In genomic region chr6:53281518-53282215, GRCh38 we compare ENCODE assay signal across 11 cellular contexts.
DNase-seq lines count a peak whose midpoint lies in the region; ATAC-seq and TF ChIP-seq lines count a peak whose summit lies in the region.
"Had no signal": no experiment of that assay in that cellular context is flagged by ENCODE, and none has a peak within 500 bp of the region (broad histone marks: within the 10 kb centered on the region; RNA-seq: fewer than 3 reads in every experiment).

No MANE protein-coding gene starts in this region.

- no peaks in the 10 kb centered on the region for H3K36me3 ChIP-seq in breast epithelium
- H3K36me3 ChIP-seq in thoracic aorta = no peaks in the 10 kb centered on the region

- no TSS peak for BruUV-seq in MCF 10A (replicated peaks; lab: Mats Ljungman, UMichigan)

- peak in 1 of 2 donors; percentile 28 for DNase-seq in breast epithelium (ENCODE audit: low spot score in 2 of 2)
- no peak for DNase-seq in MCF 10A (ENCODE audit: unreplicated experiment)
- no peak for DNase-seq in central memory CD8-positive, alpha-beta T cell (ENCODE audit: low spot score in 2 of 2)
- no peak for DNase-seq in thoracic aorta (ENCODE audit: low spot score)
- no peak for DNase-seq in NCI-H146 treated with DMSO at 0.1 percent for 48 hours (lab: John Stamatoyannopoulos, UW; ENCODE audit: unreplicated experiment)
- DNase-seq in HEK293T (ENCODE audit: extremely low spot score) = no peak
- no peak for DNase-seq in NCI-H1694 treated with DMSO at 0.1 percent for 48 hours (lab: John Stamatoyannopoulos, UW)
- DNase-seq: ACHN, NCI-H774 had no signal

- no peak for TF ChIP-seq POLR2A in breast epithelium (IDR thresholded peaks at IDR 0.05)

- ATAC-seq in HG02852 (IDR thresholded peaks at IDR 0.05; ENCODE audit: unreplicated experiment) = peak; percentile 40
- no peak for ATAC-seq in central memory CD8-positive, alpha-beta T cell (replicated peaks; ENCODE audit: extremely low read depth, poor library complexity, severe bottlenecking)
- ATAC-seq in thoracic aorta (ENCODE audit: insufficient number of reproducible peaks, low FRiP score, low read depth) = no peak

- H3K4me1 ChIP-seq in breast epithelium = no peaks in the 10 kb centered on the region
- H3K4me1 ChIP-seq in thoracic aorta (ENCODE audit: control insufficient read depth in 1 of 2, low read depth in 2 of 2) = peaks cover 23 to 36% of the 10 kb centered on the region in 2 donors

- H3K36me3 Mint-ChIP-seq in MCF 10A (ENCODE audit: insufficient read depth, unreplicated experiment) = peaks cover 9% of the 10 kb centered on the region
- peaks cover 18% of the 10 kb centered on the region for H3K36me3 Mint-ChIP-seq in central memory CD8-positive, alpha-beta T cell (ENCODE audit: insufficient read depth)

- H3K4me1 Mint-ChIP-seq in MCF 10A (ENCODE audit: insufficient read depth, unreplicated experiment) = no peaks in the 10 kb centered on the region
- peaks cover 41% of the 10 kb centered on the region for H3K4me1 Mint-ChIP-seq in central memory CD8-positive, alpha-beta T cell

- no peak overlapping the region for H3K4me3 Mint-ChIP-seq in MCF 10A (ENCODE audit: unreplicated experiment)
- no peak overlapping the region for H3K4me3 Mint-ChIP-seq in central memory CD8-positive, alpha-beta T cell
- H3K4me3 Mint-ChIP-seq: activated T-helper 1 cell treated with anti-CD3 and anti-CD28 coated beads, Interleukin-12 subunit alpha, Interleukin-12 subunit beta, Interleukin-2, Interleukin-4 antibody, amounts not matched to agents 30 ng/mL and 10 ng/mL and 1 ng/mL, durations not matched to agents 14 hours and 24 hours and 36 hours had no signal

- H3K9me3 ChIP-seq in breast epithelium (no peaks in the 10 kb centered on the region), thoracic aorta (no peaks in the 10 kb centered on the region)

- H3K27ac ChIP-seq in breast epithelium (peak overlapping the region; percentile 72 to 74), thoracic aorta (peak overlapping the region; percentile 64 to 71)

- H3K27ac Mint-ChIP-seq in MCF 10A (ENCODE audit: low read depth, unreplicated experiment) = no peak overlapping the region
- H3K27ac Mint-ChIP-seq in central memory CD8-positive, alpha-beta T cell (ENCODE audit: low read depth) = peak overlapping the region; percentile 13
- H3K27ac Mint-ChIP-seq: activated T-helper 1 cell treated with anti-CD3 and anti-CD28 coated beads, Interleukin-12 subunit alpha, Interleukin-12 subunit beta, Interleukin-2, Interleukin-4 antibody, amounts not matched to agents 30 ng/mL and 10 ng/mL and 1 ng/mL, durations not matched to agents 14 hours and 24 hours and 36 hours had no signal

- TF ChIP-seq CTCF in breast epithelium (IDR thresholded peaks at IDR 0.05) (no peak), MCF 10A (IDR thresholded peaks at IDR 0.05; ENCODE audit: unreplicated experiment) (no peak), thoracic aorta (IDR thresholded peaks at IDR 0.05) (no peak)

- no peaks in the 10 kb centered on the region for H3K9me3 Mint-ChIP-seq in MCF 10A (ENCODE audit: unreplicated experiment)
- H3K9me3 Mint-ChIP-seq in central memory CD8-positive, alpha-beta T cell = no peaks in the 10 kb centered on the region
- H3K9me3 Mint-ChIP-seq: activated T-helper 1 cell treated with anti-CD3 and anti-CD28 coated beads, Interleukin-12 subunit alpha, Interleukin-12 subunit beta, Interleukin-2, Interleukin-4 antibody, amounts not matched to agents 30 ng/mL and 10 ng/mL and 1 ng/mL, durations not matched to agents 14 hours and 24 hours and 36 hours had no signal

- no peaks in the 10 kb centered on the region for H3K27me3 Mint-ChIP-seq in MCF 10A (ENCODE audit: insufficient read depth, unreplicated experiment)
- no peaks in the 10 kb centered on the region for H3K27me3 Mint-ChIP-seq in central memory CD8-positive, alpha-beta T cell

- CTCF ChIA-PET in MCF 10A (lab: Yijun Ruan, JAX) = no interaction called here
- CTCF ChIA-PET in HEK293T (lab: Yijun Ruan, JAX) = interaction anchor here (0.6 to 0.7 kb wide), 2 partner anchors 65 to 353 kb away, joined by 3 to 6 read pairs; no protein-coding TSS in a partner anchor

- H3K4me3 ChIP-seq in breast epithelium (no peak overlapping the region), thoracic aorta (no peak overlapping the region)

- intact Hi-C loops in breast epithelium (cut with DNase I; ENCODE audit: low total_unique reads) = no loop called here
- intact Hi-C loops in MCF 10A (cut with micrococcal nuclease) = no loop called here

- H3K27me3 ChIP-seq in breast epithelium = no peaks in the 10 kb centered on the region
- no peaks in the 10 kb centered on the region for H3K27me3 ChIP-seq in thoracic aorta (replicated peaks; ENCODE audit: insufficient read depth)

- POLR2A ChIA-PET in MCF 10A (lab: Yijun Ruan, JAX) = interaction anchor here (0.6 to 2.1 kb wide), 2 partner anchors 9 to 18 kb away, joined by 3 to 5 read pairs; no protein-coding TSS in a partner anchor
- POLR2A ChIA-PET in HEK293T (lab: Yijun Ruan, JAX) = no interaction called here

TF ChIP-seq in HEK293T, 16 proteins besides CTCF, POLR2A, EP300 and RAD21:
- TF ChIP-seq FOXK2 (IDR thresholded peaks at IDR 0.05) = no peak
- no peak for TF ChIP-seq SUZ12 (IDR thresholded peaks at IDR 0.05)
- no peak for TF ChIP-seq FOXM1 (IDR thresholded peaks at IDR 0.05; ENCODE audit: borderline replicate concordance)
- no peak for TF ChIP-seq ZNF384 (IDR thresholded peaks at IDR 0.05)
- TF ChIP-seq HDGF (IDR thresholded peaks at IDR 0.05; ENCODE audit: borderline replicate concordance) = no peak
- TF ChIP-seq SP1 (IDR thresholded peaks at IDR 0.05) = no peak
- no peak for TF ChIP-seq ARNT (IDR thresholded peaks at IDR 0.05)
- no peak for TF ChIP-seq BHLHE40 (IDR thresholded peaks at IDR 0.05; ENCODE audit: borderline replicate concordance)
- TF ChIP-seq LEF1 (IDR thresholded peaks at IDR 0.05; ENCODE audit: borderline replicate concordance) = no peak
- TF ChIP-seq L3MBTL2 (conservative IDR thresholded peaks at IDR 0.05) = no peak
- no peak for TF ChIP-seq CTBP1 (IDR thresholded peaks at IDR 0.05; ENCODE audit: borderline replicate concordance)
- TF ChIP-seq ELF4 (IDR thresholded peaks at IDR 0.05) = no peak
- TF ChIP-seq PKNOX1 (IDR thresholded peaks at IDR 0.05) = no peak
- TF ChIP-seq TARDBP (IDR thresholded peaks at IDR 0.05) = no peak
- TF ChIP-seq NFRKB (IDR thresholded peaks at IDR 0.05) = no peak
- no peak for TF ChIP-seq FOXA1 (IDR thresholded peaks at IDR 0.05)
